ENCODE assay signal across 8 cellular contexts in genomic region chr17:80220709-80221215, GRCh38. TPM values are rescaled to one million over a fixed set of nuclear protein-coding genes. Genes with fewer than 3 reads are reported as not detected.
DNase-seq lines count a peak whose midpoint lies in the region; ATAC-seq and TF ChIP-seq lines count a peak whose summit lies in the region.

No MANE protein-coding gene starts in this region.

- 1% methylated on average over 15 of the region's 43 CpGs; no CpG with 5 or more reads in 1 of the 2 donors for WGBS in esophagus squamous epithelium, 2 donors

- peak overlapping the region; percentile 78; the same call in 1 of the 2 replicates for H2AFZ ChIP-seq in GM23338

- peak overlapping the region; percentile 93 for H3K4me3 ChIP-seq in GM23338
- peak overlapping the region; percentile 77 to 99 (median 90) for H3K4me3 ChIP-seq in esophagus squamous epithelium
- peak overlapping the region; percentile 84 for H3K4me3 ChIP-seq in naive thymus-derived CD4-positive, alpha-beta T cell (ENCODE audit: low read length)

- H3K4me2 ChIP-seq in GM23338: peak overlapping the region; percentile 97

- DNase-seq in GM23338 (ENCODE audit: low spot score) (peak; percentile 43), esophagus squamous epithelium (lab: John Stamatoyannopoulos, UW) (no peak), SHP77 (lab: John Stamatoyannopoulos, UW) (no peak)
- peak; percentile 5 for DNase-seq in activated CD4-positive, alpha-beta T cell treated with anti-CD3 and anti-CD28 coated beads, Interleukin-2, amount 50 U/mL, for 1 hour
- DNase-seq in naive thymus-derived CD4-positive, alpha-beta T cell: peak in 6 of 9 donors; percentile 10 to 29 (median 25)

- H3K9me3 Mint-ChIP-seq in GM23338: no peaks in the 10 kb centered on the region; the same call in 2 of the 3 replicates
- peaks cover 0 to 2% (median 0%) of the 10 kb centered on the region in 11 donors for H3K9me3 Mint-ChIP-seq in naive thymus-derived CD4-positive, alpha-beta T cell

- H3K27ac Mint-ChIP-seq in GM23338: no peak overlapping the region
- H3K27ac Mint-ChIP-seq in naive thymus-derived CD4-positive, alpha-beta T cell: peak overlapping the region; percentile 18 to 91 (median 72)

- ATAC-seq in GM23338 (peak; percentile 34), GM18520 (IDR thresholded peaks at IDR 0.05; ENCODE audit: unreplicated experiment) (no peak), HG02870 (IDR thresholded peaks at IDR 0.05; ENCODE audit: unreplicated experiment) (no peak)
- no peak for ATAC-seq in naive thymus-derived CD4-positive, alpha-beta T cell

- H3K4me3 Mint-ChIP-seq in GM23338: peak overlapping the region; percentile 81
- H3K4me3 Mint-ChIP-seq in naive thymus-derived CD4-positive, alpha-beta T cell: peak overlapping the region; percentile 69 to 95 (median 84)

- H3K79me2 ChIP-seq in GM23338 (replicated peaks; ENCODE audit: insufficient read depth): peaks cover 7% of the 10 kb centered on the region; the same call in 1 of the 2 replicates

- POLR2A ChIA-PET in naive thymus-derived CD4-positive, alpha-beta T cell (lab: Charles Lee): interaction anchor here (0.7 to 2.2 kb wide), 4 partner anchors 25 to 47 kb away, joined by 3 to 14 read pairs (median 6); partner anchors contain the start of gene RNF213

- peaks cover 10% of the 10 kb centered on the region; the same call in 1 of the 2 replicates for H3K4me1 ChIP-seq in GM23338 (ENCODE audit: insufficient read depth)
- H3K4me1 ChIP-seq in esophagus squamous epithelium: peaks cover 10 to 54% (median 26%) of the 10 kb centered on the region in 3 donors
- peaks cover 13 to 30% of the 10 kb centered on the region in 2 donors for H3K4me1 ChIP-seq in naive thymus-derived CD4-positive, alpha-beta T cell (ENCODE audit: control insufficient read depth in 2 of 2, insufficient read depth in 2 of 2, low read length in 2 of 2)

- peaks cover 27% of the 10 kb centered on the region for H3K36me3 Mint-ChIP-seq in GM23338 (ENCODE audit: low read depth)
- H3K36me3 Mint-ChIP-seq in naive thymus-derived CD4-positive, alpha-beta T cell: peaks cover 0 to 14% (median 7%) of the 10 kb centered on the region in 5 donors

- no peaks in the 10 kb centered on the region for H3K36me3 ChIP-seq in GM23338 (ENCODE audit: insufficient read depth)
- H3K36me3 ChIP-seq in esophagus squamous epithelium: peaks cover 0 to 35% (median 0%) of the 10 kb centered on the region in 3 donors
- peaks cover 6 to 37% (median 7%) of the 10 kb centered on the region in 3 experiments for H3K36me3 ChIP-seq in naive thymus-derived CD4-positive, alpha-beta T cell (ENCODE audit: control insufficient read depth in 2 of 3, insufficient read depth in 3 of 3, low read length in 3 of 3)

- peaks cover 8% of the 10 kb centered on the region for H3K27me3 Mint-ChIP-seq in GM23338 (ENCODE audit: insufficient read depth, low read depth, poor library complexity)
- peaks cover 0 to 3% (median 0%) of the 10 kb centered on the region in 5 donors for H3K27me3 Mint-ChIP-seq in naive thymus-derived CD4-positive, alpha-beta T cell

- CTCF ChIA-PET in naive thymus-derived CD4-positive, alpha-beta T cell (lab: Charles Lee): interaction anchor here (0.6 kb wide), 1 partner anchor 1895 kb away, joined by 3 read pairs; no protein-coding TSS in a partner anchor

- intact Hi-C loops in esophagus squamous epithelium (cut with DNase I): no loop called here
- intact Hi-C loops in naive thymus-derived CD4-positive, alpha-beta T cell (cut with micrococcal nuclease): no loop called here

- H3F3A ChIP-seq in GM23338 (replicated peaks; ENCODE audit: low read depth): peaks cover 7% of the 10 kb centered on the region; the same call in 1 of the 2 replicates

- H3K4me1 Mint-ChIP-seq in GM23338: peaks cover 23% of the 10 kb centered on the region
- H3K4me1 Mint-ChIP-seq in naive thymus-derived CD4-positive, alpha-beta T cell: peaks cover 21 to 44% (median 30%) of the 10 kb centered on the region in 7 donors

- H3K27ac ChIP-seq in 22Rv1: peak overlapping the region; percentile 84
- H3K27ac ChIP-seq in GM23338 (ENCODE audit: low read depth): no peak overlapping the region
- H3K27ac ChIP-seq in esophagus squamous epithelium: peak overlapping the region; percentile 81 to 91 (median 86)
- H3K27ac ChIP-seq in naive thymus-derived CD4-positive, alpha-beta T cell (ENCODE audit: low read depth, low read length): peak overlapping the region; percentile 93

- no peaks in the 10 kb centered on the region for H4K20me1 ChIP-seq in GM23338 (replicated peaks; ENCODE audit: insufficient read depth)

- no peaks in the 10 kb centered on the region for H3K9me2 ChIP-seq in GM23338 (ENCODE audit: insufficient read depth)

- no peaks in the 10 kb centered on the region for H3K27me3 ChIP-seq in GM23338 (ENCODE audit: insufficient read depth)
- H3K27me3 ChIP-seq in esophagus squamous epithelium: no peaks in the 10 kb centered on the region
- H3K27me3 ChIP-seq in naive thymus-derived CD4-positive, alpha-beta T cell (ENCODE audit: control insufficient read depth in 2 of 2, insufficient read depth in 2 of 2, low read length in 2 of 2): no peaks in the 10 kb centered on the region

- no peak for TF ChIP-seq POLR2A in esophagus squamous epithelium (IDR thresholded peaks at IDR 0.05)

- no peaks in the 10 kb centered on the region for H3K9me3 ChIP-seq in esophagus squamous epithelium
- H3K9me3 ChIP-seq in naive thymus-derived CD4-positive, alpha-beta T cell (ENCODE audit: control insufficient read depth in 2 of 3, low read length in 3 of 3): no peaks in the 10 kb centered on the region

- TF ChIP-seq CTCF in 22Rv1 (IDR thresholded peaks at IDR 0.05) (no peak), GM23338 (conservative IDR thresholded peaks at IDR 0.05; ENCODE audit: low read depth in 2 of 2) (no peak), esophagus squamous epithelium (IDR thresholded peaks at IDR 0.05) (no peak)

TF ChIP-seq in GM23338, 12 proteins besides CTCF, POLR2A, EP300 and RAD21 (continues in another document):
- no peak for TF ChIP-seq ZNF331 (CRISPR knock-in tag; IDR thresholded peaks at IDR 0.05; ENCODE audit: low read depth)

RNA-seq across cellular contexts. Expression of gene SLC26A11, which starts 0.5 kb away (rescaled TPM):
- 16.1 and 23.0 TPM in 2 replicates for total RNA-seq in GM23338 (2014; rRNA removed; shearing (Covaris generic))
- 10.8 and 10.9 TPM in 2 replicates for polyA plus RNA-seq in GM23338 (2016; fragmentation: Nextera tagmentation; extraction: Ambion mirVana)
- 10 to 100 TPM in 1 of 4 donors, 1 to 10 TPM in 3; 5.7 to 11.4 (median 7.6) TPM for total RNA-seq in esophagus squamous epithelium
- 10 to 100 TPM in 4 of 5 experiments, 1 to 10 TPM in 1; 7.9 to 87.5 (median 67.5) TPM for total RNA-seq in naive thymus-derived CD4-positive, alpha-beta T cell
- polyA plus RNA-seq in naive thymus-derived CD4-positive, alpha-beta T cell: 1 to 10 TPM; 3.7 to 7.3 TPM

RNA-seq across cellular contexts. Expression of gene SGSH, which starts 0.6 kb away (rescaled TPM):
- total RNA-seq in GM23338 (2014; rRNA removed; shearing (Covaris generic)): 9.6 and 26.9 TPM in 2 replicates
- polyA plus RNA-seq in GM23338 (2016; fragmentation: Nextera tagmentation; extraction: Ambion mirVana): 17.5 and 18.6 TPM in 2 replicates
- 10 to 100 TPM in 3 of 4 donors, 1 to 10 TPM in 1; 8.7 to 18.7 (median 12.9) TPM for total RNA-seq in esophagus squamous epithelium
- total RNA-seq in naive thymus-derived CD4-positive, alpha-beta T cell: 100 to 1,000 TPM in 4 of 5 experiments, 10 to 100 TPM in 1; 32.8 to 181 (median 147) TPM
- 10 to 100 TPM; 31.1 to 55.2 TPM for polyA plus RNA-seq in naive thymus-derived CD4-positive, alpha-beta T cell

RNA-seq across cellular contexts. Expression of gene RNF213, which starts 39.9 kb away (rescaled TPM):
- total RNA-seq in GM23338 (2014; rRNA removed; shearing (Covaris generic)): 52.5 and 67.2 TPM in 2 replicates
- polyA plus RNA-seq in GM23338 (2016; fragmentation: Nextera tagmentation; extraction: Ambion mirVana): 21.2 and 21.9 TPM in 2 replicates
- 10 to 100 TPM; 56.1 to 67.9 (median 60.9) TPM for total RNA-seq in esophagus squamous epithelium
- 100 to 1,000 TPM; 317 to 775 (median 426) TPM for total RNA-seq in naive thymus-derived CD4-positive, alpha-beta T cell
- polyA plus RNA-seq in naive thymus-derived CD4-positive, alpha-beta T cell: 10 to 100 TPM; 33.3 to 49.6 TPM

RNA-seq across cellular contexts. Expression of gene CARD14, which starts 50.9 kb away (rescaled TPM):
- 0.52 TPM in 1 of 2 replicates, not detected in the other for total RNA-seq in GM23338 (2014; rRNA removed; shearing (Covaris generic))
- 0.08 TPM in 1 of 2 replicates, not detected in the other for polyA plus RNA-seq in GM23338 (2016; fragmentation: Nextera tagmentation; extraction: Ambion mirVana)
- total RNA-seq in esophagus squamous epithelium: 10 to 100 TPM; 13.0 to 54.3 (median 27.6) TPM
- under 1 TPM in 3 of 5 experiments, not detected in 2; 0.24 to 0.57 (median 0.30) TPM for total RNA-seq in naive thymus-derived CD4-positive, alpha-beta T cell
- not detected for polyA plus RNA-seq in naive thymus-derived CD4-positive, alpha-beta T cell

Comparison
In these comparisons a context has a peak if more than half of its experiments do, and no peak if none do; other contexts are left out.
1. DNase-seq: peak in GM23338 (single experiment), activated CD4-positive, alpha-beta T cell treated with anti-CD3 and anti-CD28 coated beads, Interleukin-2, amount 50 U/mL, for 1 hour (single experiment) and naive thymus-derived CD4-positive, alpha-beta T cell (6 of 9); none in esophagus squamous epithelium (single experiment) and SHP77 (0 of 2).
2. Peak in every context shown above with its lines, with median percentiles within 50 percentile points of each other: H3K4me3 ChIP-seq.